ENCODE assay signal across 5 cellular contexts in the genomic region with DNA sequence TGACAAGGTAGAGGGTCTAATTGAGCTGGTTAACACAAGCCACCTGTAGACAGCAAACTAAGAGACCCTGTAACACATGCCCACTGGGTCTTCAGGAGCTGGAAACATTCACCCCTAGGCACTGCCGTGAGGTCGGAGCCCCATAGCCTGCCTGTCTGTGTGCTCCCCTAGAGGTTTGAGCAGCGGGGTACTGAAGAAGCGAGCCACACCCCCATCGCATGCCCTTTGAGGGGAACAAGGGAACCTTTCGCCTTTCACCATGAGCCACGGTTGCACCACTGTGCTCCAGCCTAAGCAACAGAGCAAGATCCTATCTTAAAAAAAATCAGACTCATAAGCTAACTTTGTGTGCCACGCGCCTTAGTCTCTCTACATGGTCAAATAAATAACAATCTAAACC.
"Had no signal": no experiment of that assay in that cellular context is flagged by ENCODE, and none has a peak within 500 bp of the region (broad histone marks: within the 10 kb centered on the region; RNA-seq: fewer than 3 reads in every experiment).

No MANE protein-coding gene starts in this region.

- H3K27ac Mint-ChIP-seq: H9 had no signal

- H3K4me3 ChIP-seq: GM23248, K562 had no signal

- H3K4me3 Mint-ChIP-seq: H9 had no signal

- DNase-seq: GM23248, H9, HCEC 1CT, IMR-90 had no signal

- H3K27ac ChIP-seq: GM23248 had no signal

- ATAC-seq: K562 had no signal

- H3K9ac ChIP-seq: GM23248 had no signal

- H2AFZ ChIP-seq: GM23248 had no signal

- H3K9me3 Mint-ChIP-seq: H9 had no signal
